Comparison of ENCODE assay signal across 8 cellular contexts in the genomic region with DNA sequence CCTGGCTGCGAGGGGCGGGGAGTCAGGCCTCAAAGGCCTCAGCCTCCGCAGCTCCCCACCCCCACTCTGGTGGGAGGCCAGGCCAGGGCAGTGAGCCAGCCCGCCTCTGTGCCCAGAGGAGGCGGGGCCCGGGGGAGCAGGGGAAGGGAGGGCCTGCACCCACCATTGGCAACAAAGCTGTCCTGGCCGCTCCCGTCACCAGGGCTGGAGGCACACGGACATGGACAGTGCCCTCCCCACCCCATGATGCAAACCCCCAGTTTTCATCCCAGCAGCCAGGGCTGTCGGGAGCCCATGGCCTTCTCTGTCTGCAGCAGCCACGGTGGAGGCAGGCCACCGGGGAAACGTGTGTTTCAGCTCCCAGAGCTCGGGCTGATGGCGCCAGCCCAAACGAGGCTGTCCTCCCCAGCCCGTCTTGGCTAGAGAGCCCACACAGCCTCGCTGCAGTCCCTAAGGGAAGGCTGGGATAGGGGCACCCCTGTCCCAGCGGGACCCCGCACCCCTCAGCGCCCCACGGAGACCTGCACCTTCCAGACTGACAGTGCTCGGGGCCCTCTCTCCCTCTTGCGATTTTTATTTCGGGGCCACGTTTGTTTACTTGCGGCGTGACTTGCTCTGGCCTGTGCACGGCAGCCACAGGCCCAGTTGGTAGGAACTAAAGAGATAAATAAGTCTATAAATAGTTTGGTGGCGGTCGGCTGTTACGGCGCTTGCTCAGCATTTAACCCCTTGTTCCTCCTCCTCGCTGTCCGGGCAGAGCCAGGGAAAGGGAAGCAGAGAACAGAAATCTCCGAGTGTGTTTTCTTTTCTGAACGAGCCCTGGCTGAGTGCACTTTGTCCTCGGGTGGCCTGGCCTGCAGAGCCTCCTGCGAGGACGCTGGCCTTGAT.
DNase-seq lines count a peak whose midpoint lies in the region; ATAC-seq and TF ChIP-seq lines count a peak whose summit lies in the region.

No MANE protein-coding gene starts in this region.

- ATAC-seq in heart right ventricle (peak; percentile 82 to 93 (median 90)), GM21423 (IDR thresholded peaks at IDR 0.05; ENCODE audit: unreplicated experiment) (no peak)
- ATAC-seq in stimulated activated effector memory CD8-positive, alpha-beta T cell treated with anti-CD3 and anti-CD28 coated beads, Interleukin-12 subunit alpha, Interleukin-12 subunit beta, amount 100 ng/mL, for 72 hours, result no peak

- no peaks in the 10 kb centered on the region for H3K9me2 ChIP-seq in DOHH2 (replicated peaks; ENCODE audit: control insufficient read depth, low read length)

- peaks cover 16% of the 10 kb centered on the region for H3K4me1 ChIP-seq in DOHH2 (ENCODE audit: control insufficient read depth, low read length)
- H3K4me1 ChIP-seq in heart right ventricle, result peaks cover 39 to 74% (median 60%) of the 10 kb centered on the region in 9 donors

- CTCF ChIA-PET in activated naive CD4-positive, alpha-beta T cell treated with anti-CD3 and anti-CD28 coated beads, Interleukin-2, amount 10 ng/mL, durations not matched to agents 7 days and 5 days (lab: Charles Lee), result no interaction called here

- H3K27ac ChIP-seq in DOHH2 (ENCODE audit: low read depth, low read length), result peak overlapping the region; percentile 2; the same call in 1 of the 2 replicates
- peak overlapping the region; percentile 74 to 98 (median 90) for H3K27ac ChIP-seq in heart right ventricle

- no peak for TF ChIP-seq CTCF in DOHH2 (IDR thresholded peaks at IDR 0.05; ENCODE audit: low read depth, low read length, poor library complexity, severe bottlenecking)
- TF ChIP-seq CTCF in heart right ventricle (IDR thresholded peaks at IDR 0.05), result no peak

- H3K9me3 ChIP-seq in DOHH2 (ENCODE audit: control insufficient read depth, insufficient read depth, low read length) (no peaks in the 10 kb centered on the region), heart right ventricle (no peaks in the 10 kb centered on the region)

- H3K36me3 ChIP-seq in DOHH2 (ENCODE audit: control insufficient read depth, low read length), result no peaks in the 10 kb centered on the region
- no peaks in the 10 kb centered on the region for H3K36me3 ChIP-seq in heart right ventricle

- H3K4me2 ChIP-seq in DOHH2 (ENCODE audit: low read length), result peak overlapping the region; percentile 40

- H3K4me1 Mint-ChIP-seq in stimulated activated effector memory CD8-positive, alpha-beta T cell treated with anti-CD3 and anti-CD28 coated beads, Interleukin-12 subunit alpha, Interleukin-12 subunit beta, amount 100 ng/mL, for 72 hours, result no peaks in the 10 kb centered on the region
- no peaks in the 10 kb centered on the region for H3K4me1 Mint-ChIP-seq in activated naive CD4-positive, alpha-beta T cell treated with anti-CD3 and anti-CD28 coated beads, Interleukin-2, amount 10 ng/mL, durations not matched to agents 7 days and 5 days

- H3K79me2 ChIP-seq in DOHH2 (ENCODE audit: control insufficient read depth, low read length), result no peaks in the 10 kb centered on the region

- no peak overlapping the region for H3K27ac Mint-ChIP-seq in stimulated activated effector memory CD8-positive, alpha-beta T cell treated with anti-CD3 and anti-CD28 coated beads, Interleukin-12 subunit alpha, Interleukin-12 subunit beta, amount 100 ng/mL, for 72 hours
- H3K27ac Mint-ChIP-seq in activated naive CD4-positive, alpha-beta T cell treated with anti-CD3 and anti-CD28 coated beads, Interleukin-2, amount 10 ng/mL, durations not matched to agents 7 days and 5 days, result no peak overlapping the region

- intact Hi-C loops in heart right ventricle (cut with DNase I), result loop anchor here in 3 of 10 donors (5.0 to 10.0 kb wide), 2 partner anchors 96 to 99 kb away; no protein-coding TSS in a partner anchor

- H3K4me3 ChIP-seq in DOHH2 (ENCODE audit: low read length), result peak overlapping the region; percentile 42
- H3K4me3 ChIP-seq in heart right ventricle, result peak overlapping the region in 9 of 10 donors; percentile 12 to 53 (median 45)

- no peaks in the 10 kb centered on the region for H4K20me1 ChIP-seq in DOHH2 (ENCODE audit: control insufficient read depth, insufficient read depth, low read depth, low read length)

- H3K4me3 Mint-ChIP-seq in stimulated activated effector memory CD8-positive, alpha-beta T cell treated with anti-CD3 and anti-CD28 coated beads, Interleukin-12 subunit alpha, Interleukin-12 subunit beta, amount 100 ng/mL, for 72 hours, result no peak overlapping the region
- H3K4me3 Mint-ChIP-seq in activated naive CD4-positive, alpha-beta T cell treated with anti-CD3 and anti-CD28 coated beads, Interleukin-2, amount 10 ng/mL, durations not matched to agents 7 days and 5 days, result no peak overlapping the region

- 1 to 2% methylated on average over 40 of the region's 40 CpGs for WGBS in heart right ventricle, 2 donors

- H3F3A ChIP-seq in DOHH2 (ENCODE audit: control insufficient read depth, insufficient read depth), result no peaks in the 10 kb centered on the region

- no peaks in the 10 kb centered on the region for H3K9me3 Mint-ChIP-seq in stimulated activated effector memory CD8-positive, alpha-beta T cell treated with anti-CD3 and anti-CD28 coated beads, Interleukin-12 subunit alpha, Interleukin-12 subunit beta, amount 100 ng/mL, for 72 hours
- H3K9me3 Mint-ChIP-seq in activated naive CD4-positive, alpha-beta T cell treated with anti-CD3 and anti-CD28 coated beads, Interleukin-2, amount 10 ng/mL, durations not matched to agents 7 days and 5 days, result no peaks in the 10 kb centered on the region

- H3K27me3 ChIP-seq in DOHH2 (ENCODE audit: control insufficient read depth, low read length) (no peaks in the 10 kb centered on the region), heart right ventricle (peaks cover 0 to 18% (median 0%) of the 10 kb centered on the region in 7 donors)

- DNase-seq in SKM-1 (lab: John Stamatoyannopoulos, UW; ENCODE audit: unreplicated experiment) (peak; percentile 58), heart right ventricle (peak; percentile 83 to 87), putamen (ENCODE audit: low spot score) (peak; percentile 81), NCI-H510A (lab: John Stamatoyannopoulos, UW) (no peak)
- DNase-seq in stimulated activated effector memory CD8-positive, alpha-beta T cell treated with anti-CD3 and anti-CD28 coated beads, Interleukin-12 subunit alpha, Interleukin-12 subunit beta, amount 100 ng/mL, for 72 hours (ENCODE audit: low spot score in 2 of 2), result no peak
- no peak for DNase-seq in activated naive CD4-positive, alpha-beta T cell treated with anti-CD3 and anti-CD28 coated beads, Interleukin-2, amount 10 ng/mL, durations not matched to agents 7 days and 5 days

- no peaks in the 10 kb centered on the region for H3K36me3 Mint-ChIP-seq in stimulated activated effector memory CD8-positive, alpha-beta T cell treated with anti-CD3 and anti-CD28 coated beads, Interleukin-12 subunit alpha, Interleukin-12 subunit beta, amount 100 ng/mL, for 72 hours
- H3K36me3 Mint-ChIP-seq in activated naive CD4-positive, alpha-beta T cell treated with anti-CD3 and anti-CD28 coated beads, Interleukin-2, amount 10 ng/mL, durations not matched to agents 7 days and 5 days, result no peaks in the 10 kb centered on the region

- peaks cover 7% of the 10 kb centered on the region for H3K27me3 Mint-ChIP-seq in activated naive CD4-positive, alpha-beta T cell treated with anti-CD3 and anti-CD28 coated beads, Interleukin-2, amount 10 ng/mL, durations not matched to agents 7 days and 5 days

Comparison
In these comparisons a context has a peak if more than half of its experiments do, and no peak if none do; other contexts are left out.
1. DNase-seq: peak in SKM-1 (single experiment), heart right ventricle (2 of 2) and putamen (single experiment); none in NCI-H510A (single experiment), stimulated activated effector memory CD8-positive, alpha-beta T cell treated with anti-CD3 and anti-CD28 coated beads, Interleukin-12 subunit alpha, Interleukin-12 subunit beta, amount 100 ng/mL, for 72 hours (0 of 2) and activated naive CD4-positive, alpha-beta T cell treated with anti-CD3 and anti-CD28 coated beads, Interleukin-2, amount 10 ng/mL, durations not matched to agents 7 days and 5 days (single experiment).
2. ATAC-seq: peak in heart right ventricle (8 of 8); none in stimulated activated effector memory CD8-positive, alpha-beta T cell treated with anti-CD3 and anti-CD28 coated beads, Interleukin-12 subunit alpha, Interleukin-12 subunit beta, amount 100 ng/mL, for 72 hours (single experiment) and GM21423 (single experiment).